ENCODE assay signal across 8 cellular contexts in the genomic region with DNA sequence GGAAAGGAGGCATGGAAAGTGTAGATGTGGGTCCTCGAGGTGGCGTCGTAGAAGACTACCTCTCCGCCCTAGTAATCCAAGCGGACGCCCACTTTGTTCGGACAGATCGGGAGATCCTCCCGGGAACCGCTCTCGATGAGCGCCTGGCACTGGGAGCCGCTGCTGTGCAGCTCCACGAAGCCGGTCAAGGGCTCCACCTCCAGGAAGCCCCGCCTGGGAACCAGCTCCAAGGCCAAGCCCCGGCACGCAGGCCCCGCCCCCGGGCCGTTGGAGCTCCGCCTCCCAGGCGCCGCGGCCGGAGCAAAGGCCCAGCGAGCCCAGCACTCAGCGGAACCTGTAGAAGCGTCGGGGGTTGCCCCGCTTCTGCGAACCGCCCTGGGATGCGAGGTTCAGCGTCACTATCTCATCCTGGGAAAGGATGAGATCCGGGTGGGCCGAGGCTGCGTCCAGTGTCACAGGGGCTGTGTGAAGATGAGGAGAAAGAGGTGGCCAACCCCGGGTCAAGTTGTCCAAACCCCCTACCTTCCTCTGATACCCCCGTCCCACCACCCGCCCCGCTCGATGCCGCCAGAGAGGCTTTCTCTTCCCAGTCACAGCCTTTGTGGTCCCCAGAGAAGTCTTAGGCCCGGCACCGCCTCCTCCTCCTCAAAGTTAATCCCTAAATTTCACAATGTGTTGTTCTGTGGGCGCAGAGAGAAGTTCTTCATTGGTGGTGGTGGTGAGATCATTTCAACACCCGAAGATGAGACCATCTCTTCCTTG. TPM values are rescaled to one million over a fixed set of nuclear protein-coding genes. Genes with fewer than 3 reads are reported as not detected.
DNase-seq lines count a peak whose midpoint lies in the region; ATAC-seq, FAIRE-seq and TF ChIP-seq lines count a peak whose summit lies in the region.

No MANE protein-coding gene starts in this region.

- no peak for FAIRE-seq in HTR-8/SVneo (lab: Jason Lieb, UNC)

- H3K27ac ChIP-seq in foreskin keratinocyte, result no peak overlapping the region
- no peak overlapping the region for H3K27ac ChIP-seq in neural cell (ENCODE audit: low read length)

- no peak overlapping the region for H2AFZ ChIP-seq in neural cell (ENCODE audit: low read depth, low read length)

- DNase-seq in NCI-H524 (lab: John Stamatoyannopoulos, UW) (peak; percentile 39 to 61), NCI-H524 treated with DMSO at 0.1 percent for 48 hours (lab: John Stamatoyannopoulos, UW) (no peak), HTR-8/SVneo (ENCODE audit: insufficient read length, low spot score) (peak; percentile 85), SHP77 treated with DMSO at 0.1 percent for 48 hours (lab: John Stamatoyannopoulos, UW) (peak; percentile 22), foreskin keratinocyte (peak; percentile 50 to 75)
- DNase-seq in activated naive CD4-positive, alpha-beta T cell (lab: John Stamatoyannopoulos, UW), result peak; percentile 18 to 47 (median 24)

- H3K9me3 Mint-ChIP-seq in stimulated activated naive CD8-positive, alpha-beta T cell treated with anti-CD3 and anti-CD28 coated beads, Interleukin-15, Interleukin-2, amounts not matched to agents 100 ng/mL and 50 ng/mL, for 24 hours, result no peaks in the 10 kb centered on the region

- no peaks in the 10 kb centered on the region for H3K9me2 ChIP-seq in neural cell (ENCODE audit: insufficient read depth, low read length)

- H3K36me3 ChIP-seq in neural cell (ENCODE audit: insufficient read depth, low read length), result no peaks in the 10 kb centered on the region

- H3K27me3 ChIP-seq in foreskin keratinocyte (no peaks in the 10 kb centered on the region), neural cell (ENCODE audit: insufficient read depth, low read depth, low read length) (peaks cover 85% of the 10 kb centered on the region)

- H3K4me3 ChIP-seq in neural cell (ENCODE audit: low read length), result peak overlapping the region; percentile 57

- no peak overlapping the region for H3K27ac Mint-ChIP-seq in stimulated activated naive CD8-positive, alpha-beta T cell treated with anti-CD3 and anti-CD28 coated beads, Interleukin-15, Interleukin-2, amounts not matched to agents 100 ng/mL and 50 ng/mL, for 24 hours

- peaks cover 54% of the 10 kb centered on the region for H3K4me1 Mint-ChIP-seq in stimulated activated naive CD8-positive, alpha-beta T cell treated with anti-CD3 and anti-CD28 coated beads, Interleukin-15, Interleukin-2, amounts not matched to agents 100 ng/mL and 50 ng/mL, for 24 hours (ENCODE audit: low read depth)

- peak overlapping the region; percentile 80 for H3K4me3 Mint-ChIP-seq in stimulated activated naive CD8-positive, alpha-beta T cell treated with anti-CD3 and anti-CD28 coated beads, Interleukin-15, Interleukin-2, amounts not matched to agents 100 ng/mL and 50 ng/mL, for 24 hours

- peaks cover 54% of the 10 kb centered on the region for H3K27me3 Mint-ChIP-seq in stimulated activated naive CD8-positive, alpha-beta T cell treated with anti-CD3 and anti-CD28 coated beads, Interleukin-15, Interleukin-2, amounts not matched to agents 100 ng/mL and 50 ng/mL, for 24 hours

- no peak for TF ChIP-seq EP300 in neural cell (conservative IDR thresholded peaks at IDR 0.05; ENCODE audit: poor library complexity, severe bottlenecking)

- H3K4me2 ChIP-seq in neural cell (ENCODE audit: low read length), result no peak overlapping the region

- no peak overlapping the region for H3K9ac ChIP-seq in neural cell (ENCODE audit: low read length)

- H3K79me2 ChIP-seq in neural cell (replicated peaks; ENCODE audit: insufficient read depth, low read length), result no peaks in the 10 kb centered on the region

- H3K36me3 Mint-ChIP-seq in stimulated activated naive CD8-positive, alpha-beta T cell treated with anti-CD3 and anti-CD28 coated beads, Interleukin-15, Interleukin-2, amounts not matched to agents 100 ng/mL and 50 ng/mL, for 24 hours (ENCODE audit: low read depth), result no peaks in the 10 kb centered on the region

- H3F3A ChIP-seq in neural cell (ENCODE audit: insufficient read depth, low read length, poor library complexity, severe bottlenecking), result no peaks in the 10 kb centered on the region

- H3K4me1 ChIP-seq in foreskin keratinocyte, result peaks cover 12% of the 10 kb centered on the region

- no peaks in the 10 kb centered on the region for H3K9me3 ChIP-seq in neural cell (ENCODE audit: low read length)

- ATAC-seq in foreskin keratinocyte, result peak; percentile 79

- no peaks in the 10 kb centered on the region for H4K20me1 ChIP-seq in neural cell (ENCODE audit: insufficient read depth)

- TF ChIP-seq RAD21 in neural cell (conservative IDR thresholded peaks at IDR 0.05), result no peak

- TF ChIP-seq CTCF in foreskin keratinocyte (conservative IDR thresholded peaks at IDR 0.05), result peak; percentile 56
- TF ChIP-seq CTCF in neural cell (IDR thresholded peaks at IDR 0.05; ENCODE audit: poor library complexity, severe bottlenecking), result no peak

TF ChIP-seq in neural cell, 6 proteins besides CTCF, POLR2A, EP300 and RAD21:
- TF ChIP-seq TAF1 (IDR thresholded peaks at IDR 0.05; ENCODE audit: low read depth) (no peak), EZH2 (IDR thresholded peaks at IDR 0.05; ENCODE audit: borderline replicate concordance, insufficient read depth, low read length, poor library complexity, severe bottlenecking) (no peak), MXI1 (conservative IDR thresholded peaks at IDR 0.05; ENCODE audit: poor library complexity, severe bottlenecking) (no peak), POLR2AphosphoS5 (IDR thresholded peaks at IDR 0.05) (no peak), SMC3 (conservative IDR thresholded peaks at IDR 0.05; ENCODE audit: poor library complexity) (no peak)
- TF ChIP-seq, protein P1, sequence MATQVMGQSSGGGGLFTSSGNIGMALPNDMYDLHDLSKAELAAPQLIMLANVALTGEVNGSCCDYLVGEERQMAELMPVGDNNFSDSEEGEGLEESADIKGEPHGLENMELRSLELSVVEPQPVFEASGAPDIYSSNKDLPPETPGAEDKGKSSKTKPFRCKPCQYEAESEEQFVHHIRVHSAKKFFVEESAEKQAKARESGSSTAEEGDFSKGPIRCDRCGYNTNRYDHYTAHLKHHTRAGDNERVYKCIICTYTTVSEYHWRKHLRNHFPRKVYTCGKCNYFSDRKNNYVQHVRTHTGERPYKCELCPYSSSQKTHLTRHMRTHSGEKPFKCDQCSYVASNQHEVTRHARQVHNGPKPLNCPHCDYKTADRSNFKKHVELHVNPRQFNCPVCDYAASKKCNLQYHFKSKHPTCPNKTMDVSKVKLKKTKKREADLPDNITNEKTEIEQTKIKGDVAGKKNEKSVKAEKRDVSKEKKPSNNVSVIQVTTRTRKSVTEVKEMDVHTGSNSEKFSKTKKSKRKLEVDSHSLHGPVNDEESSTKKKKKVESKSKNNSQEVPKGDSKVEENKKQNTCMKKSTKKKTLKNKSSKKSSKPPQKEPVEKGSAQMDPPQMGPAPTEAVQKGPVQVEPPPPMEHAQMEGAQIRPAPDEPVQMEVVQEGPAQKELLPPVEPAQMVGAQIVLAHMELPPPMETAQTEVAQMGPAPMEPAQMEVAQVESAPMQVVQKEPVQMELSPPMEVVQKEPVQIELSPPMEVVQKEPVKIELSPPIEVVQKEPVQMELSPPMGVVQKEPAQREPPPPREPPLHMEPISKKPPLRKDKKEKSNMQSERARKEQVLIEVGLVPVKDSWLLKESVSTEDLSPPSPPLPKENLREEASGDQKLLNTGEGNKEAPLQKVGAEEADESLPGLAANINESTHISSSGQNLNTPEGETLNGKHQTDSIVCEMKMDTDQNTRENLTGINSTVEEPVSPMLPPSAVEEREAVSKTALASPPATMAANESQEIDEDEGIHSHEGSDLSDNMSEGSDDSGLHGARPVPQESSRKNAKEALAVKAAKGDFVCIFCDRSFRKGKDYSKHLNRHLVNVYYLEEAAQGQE (IDR thresholded peaks at IDR 0.05; ENCODE audit: borderline replicate concordance), result no peak

RNA-seq across cellular contexts. Expression of a gene that starts 10.8 kb away (rescaled TPM):
- total RNA-seq in foreskin keratinocyte, result 0.04 TPM in 1 of 2 replicates, not detected in the other
- polyA plus RNA-seq in foreskin keratinocyte (0.12 TPM in 2 replicates), neural cell (not detected in 2 replicates)
- not detected in 2 replicates for polyA minus RNA-seq in neural cell

RNA-seq across cellular contexts. Expression of a gene that starts 26.6 kb away (rescaled TPM):
- 3.2 and 3.6 TPM in 2 replicates for total RNA-seq in foreskin keratinocyte
- polyA plus RNA-seq in foreskin keratinocyte (4.6 and 5.3 TPM in 2 replicates), neural cell (not detected in 2 replicates)
- not detected in 2 replicates for polyA minus RNA-seq in neural cell

RNA-seq across cellular contexts. Expression of a gene that starts 33.8 kb away (rescaled TPM):
- not detected in 2 replicates for total RNA-seq in foreskin keratinocyte
- not detected in 2 replicates for polyA plus RNA-seq in foreskin keratinocyte
- polyA plus RNA-seq in neural cell, result not detected in 2 replicates
- polyA minus RNA-seq in neural cell, result not detected in 2 replicates

RNA-seq across cellular contexts. Expression of a gene that starts 35.1 kb away (rescaled TPM):
- total RNA-seq in foreskin keratinocyte, result 48.0 and 54.8 TPM in 2 replicates
- polyA plus RNA-seq in foreskin keratinocyte, result 63.6 and 64.1 TPM in 2 replicates
- 39.7 and 48.1 TPM in 2 replicates for polyA plus RNA-seq in neural cell
- polyA minus RNA-seq in neural cell, result 32.1 and 40.7 TPM in 2 replicates

RNA-seq across cellular contexts. Expression of a gene that starts 41.1 kb away (rescaled TPM):
- total RNA-seq in foreskin keratinocyte, result 46.7 and 48.0 TPM in 2 replicates
- 57.0 and 59.1 TPM in 2 replicates for polyA plus RNA-seq in foreskin keratinocyte
- 42.8 and 51.4 TPM in 2 replicates for polyA plus RNA-seq in neural cell
- 23.4 and 23.7 TPM in 2 replicates for polyA minus RNA-seq in neural cell
